Comparison of ENCODE assay signal across 12 cellular contexts in genomic region chr10:11993834-11994468, GRCh38. TPM values are rescaled to one million over a fixed set of nuclear protein-coding genes. Genes with fewer than 3 reads are reported as not detected.
DNase-seq lines count a peak whose midpoint lies in the region; ATAC-seq and TF ChIP-seq lines count a peak whose summit lies in the region.
"Had no signal": no experiment of that assay in that cellular context is flagged by ENCODE, and none has a peak within 500 bp of the region (broad histone marks: within the 10 kb centered on the region; RNA-seq: fewer than 3 reads in every experiment).

No MANE protein-coding gene starts in this region.

- H3K4me3 Mint-ChIP-seq in CD4-positive, alpha-beta memory T cell, result peak overlapping the region in 3 of 8 donors; percentile 6 to 48 (median 23)
- no peak overlapping the region for H3K4me3 Mint-ChIP-seq in activated naive CD8-positive, alpha-beta T cell treated with anti-CD3 and anti-CD28 coated beads, Interleukin-2, amount 10 ng/mL, durations not matched to agents 7 days and 5 days

- ATAC-seq in GM19324 (IDR thresholded peaks at IDR 0.05; ENCODE audit: low FRiP score, unreplicated experiment) (peak; percentile 58), omental fat pad (ENCODE audit: low FRiP score) (no peak), HG03565 (IDR thresholded peaks at IDR 0.05; ENCODE audit: unreplicated experiment) (no peak), SK-N-SH treated with all-trans-retinoic acid at 6 μM for 48 hours (no peak)
- ATAC-seq in activated naive CD8-positive, alpha-beta T cell treated with anti-CD3 and anti-CD28 coated beads, Interleukin-2, amount 10 ng/mL, durations not matched to agents 7 days and 5 days (ENCODE audit: low read depth), result no peak

- POLR2A ChIA-PET in CD4-positive, alpha-beta memory T cell (lab: Charles Lee; ENCODE audit: partially characterized antibody), result interaction anchor here (1.0 kb wide), 1 partner anchor 35 kb away, joined by 3 read pairs; no protein-coding TSS in a partner anchor
- POLR2A ChIA-PET in activated naive CD8-positive, alpha-beta T cell treated with anti-CD3 and anti-CD28 coated beads, Interleukin-2, amount 10 ng/mL, durations not matched to agents 7 days and 5 days (lab: Charles Lee), result no interaction called here

- peaks cover 13 to 20% (median 17%) of the 10 kb centered on the region in 4 donors for H3K4me1 Mint-ChIP-seq in CD4-positive, alpha-beta memory T cell
- H3K4me1 Mint-ChIP-seq in activated naive CD8-positive, alpha-beta T cell treated with anti-CD3 and anti-CD28 coated beads, Interleukin-2, amount 10 ng/mL, durations not matched to agents 7 days and 5 days, result peaks cover 10% of the 10 kb centered on the region

- H3K27ac Mint-ChIP-seq in CD4-positive, alpha-beta memory T cell, result peak overlapping the region; percentile 21 to 95 (median 67)
- peak overlapping the region; percentile 49 for H3K27ac Mint-ChIP-seq in activated naive CD8-positive, alpha-beta T cell treated with anti-CD3 and anti-CD28 coated beads, Interleukin-2, amount 10 ng/mL, durations not matched to agents 7 days and 5 days

- peaks cover 27 to 54% of the 10 kb centered on the region in 2 donors for H3K36me3 Mint-ChIP-seq in CD4-positive, alpha-beta memory T cell
- H3K36me3 Mint-ChIP-seq in activated naive CD8-positive, alpha-beta T cell treated with anti-CD3 and anti-CD28 coated beads, Interleukin-2, amount 10 ng/mL, durations not matched to agents 7 days and 5 days, result peaks cover 26% of the 10 kb centered on the region

- H3K4me1 ChIP-seq in CD4-positive, alpha-beta memory T cell (ENCODE audit: insufficient read depth, low read length), result peaks cover 19% of the 10 kb centered on the region

- H3K27me3 Mint-ChIP-seq in CD4-positive, alpha-beta memory T cell, result no peaks in the 10 kb centered on the region
- no peaks in the 10 kb centered on the region for H3K27me3 Mint-ChIP-seq in activated naive CD8-positive, alpha-beta T cell treated with anti-CD3 and anti-CD28 coated beads, Interleukin-2, amount 10 ng/mL, durations not matched to agents 7 days and 5 days

- H3K27me3 ChIP-seq in CD4-positive, alpha-beta memory T cell (ENCODE audit: insufficient read depth, low read length), result no peaks in the 10 kb centered on the region
- H3K27me3 ChIP-seq: Peyer's patch had no signal

- H3K27ac ChIP-seq in CD4-positive, alpha-beta memory T cell (ENCODE audit: low read depth, low read length), result no peak overlapping the region
- H3K27ac ChIP-seq: KMS-11 had no signal

- CTCF ChIA-PET in CD4-positive, alpha-beta memory T cell (lab: Charles Lee; ENCODE audit: partially characterized antibody), result interaction anchor here (0.7 to 1.3 kb wide), 3 partner anchors 9 to 210 kb away, joined by 3 read pairs; partner anchors contain the start of genes CDC123 and NUDT5

- no peak for DNase-seq in CD4-positive, alpha-beta memory T cell
- DNase-seq in KG1 (lab: John Stamatoyannopoulos, UW), result peak; percentile 31
- no peak for DNase-seq in activated naive CD8-positive, alpha-beta T cell treated with anti-CD3 and anti-CD28 coated beads, Interleukin-2, amount 10 ng/mL, durations not matched to agents 7 days and 5 days
- no peak for DNase-seq in omental fat pad (ENCODE audit: low spot score)
- no peak for DNase-seq in activated CD4-positive, alpha-beta T cell treated with anti-CD3 and anti-CD28 coated beads for 1 hour
- DNase-seq: activated T-cell treated with anti-CD3 and anti-CD28 coated beads, Interleukin-2, amount 50 U/mL, for 1 hour; GOT3; Peyer's patch had no signal

- TF ChIP-seq CTCF in omental fat pad (IDR thresholded peaks at IDR 0.05), result no peak

- no peaks in the 10 kb centered on the region for H3K9me3 ChIP-seq in CD4-positive, alpha-beta memory T cell (ENCODE audit: control insufficient read depth in 1 of 2, low read length in 2 of 2)
- H3K9me3 ChIP-seq: Peyer's patch had no signal

- no peak overlapping the region for H3K4me3 ChIP-seq in CD4-positive, alpha-beta memory T cell (ENCODE audit: low read length in 2 of 2)
- H3K4me3 ChIP-seq: Peyer's patch had no signal

- intact Hi-C loops in CD4-positive, alpha-beta memory T cell (cut with micrococcal nuclease), result no loop called here

- H3K36me3 ChIP-seq in CD4-positive, alpha-beta memory T cell (ENCODE audit: insufficient read depth, low read length), result peaks cover 10% of the 10 kb centered on the region

- H3K9me3 Mint-ChIP-seq in CD4-positive, alpha-beta memory T cell, result no peaks in the 10 kb centered on the region
- H3K9me3 Mint-ChIP-seq in activated naive CD8-positive, alpha-beta T cell treated with anti-CD3 and anti-CD28 coated beads, Interleukin-2, amount 10 ng/mL, durations not matched to agents 7 days and 5 days, result no peaks in the 10 kb centered on the region

TF ChIP-seq in SK-N-SH treated with all-trans-retinoic acid at 6 μM for 48 hours, 23 proteins besides CTCF, POLR2A, EP300 and RAD21:
- TF ChIP-seq TSHZ2 (CRISPR knock-in tag; IDR thresholded peaks at IDR 0.05), result no peak
- no peak for TF ChIP-seq RARB (CRISPR knock-in tag; IDR thresholded peaks at IDR 0.05)

RNA-seq across cellular contexts. Expression of gene UPF2, which starts 48.7 kb away (rescaled TPM):
- total RNA-seq in CD4-positive, alpha-beta memory T cell, result 10 to 100 TPM; 35.2 to 38.6 TPM
- 10 to 100 TPM in 1 of 2 donors, 1 to 10 TPM in 1; 5.4 to 21.1 TPM for polyA plus RNA-seq in CD4-positive, alpha-beta memory T cell
- 10 to 100 TPM; 30.4 to 31.0 TPM for total RNA-seq in activated naive CD8-positive, alpha-beta T cell treated with anti-CD3 and anti-CD28 coated beads, Interleukin-2, amount 10 ng/mL, durations not matched to agents 7 days and 5 days
- total RNA-seq in omental fat pad, result 10 to 100 TPM; 16.1 to 25.2 (median 19.3) TPM
